Comparison of ENCODE assay signal across 17 cellular contexts in the genomic region with DNA sequence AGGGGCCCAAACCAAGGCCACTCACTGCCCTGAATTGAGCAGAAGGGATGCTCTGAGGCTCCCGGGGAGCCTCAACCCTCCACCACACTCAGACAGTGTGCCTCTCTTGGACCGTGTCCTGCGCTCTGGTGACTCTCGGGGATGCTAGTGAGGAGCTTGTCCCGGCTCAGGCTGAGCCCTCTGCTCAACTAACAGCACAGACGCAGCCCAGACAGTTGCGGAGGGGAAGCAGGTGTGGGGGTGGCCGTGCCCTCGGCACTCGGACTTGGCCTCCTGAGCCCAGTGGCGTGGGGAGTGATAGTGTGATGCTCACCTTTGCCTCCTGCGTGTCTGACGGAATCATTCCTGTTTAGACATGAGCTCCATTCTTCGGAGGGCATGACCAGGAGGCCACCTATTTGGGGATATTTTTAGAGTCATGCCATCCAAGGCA.
"Had no signal": no experiment of that assay in that cellular context is flagged by ENCODE, and none has a peak within 500 bp of the region (broad histone marks: within the 10 kb centered on the region; RNA-seq: fewer than 3 reads in every experiment).

No MANE protein-coding gene starts in this region.

- H3K36me3 Mint-ChIP-seq: immature natural killer cell had no signal

- ATAC-seq: activated CD8-positive, alpha-beta T cell treated with anti-CD3 and anti-CD28 coated beads for 36 hours; stimulated activated naive CD8-positive, alpha-beta T cell treated with anti-CD3 and anti-CD28 coated beads, Interleukin-15, amount 100 ng/mL, for 72 hours had no signal

- H3K9me3 Mint-ChIP-seq: activated CD8-positive, alpha-beta T cell treated with anti-CD3 and anti-CD28 coated beads for 36 hours; activated T-helper 1 cell treated with anti-CD3 and anti-CD28 coated beads, Interleukin-12 subunit alpha, Interleukin-12 subunit beta, Interleukin-2, Interleukin-4 antibody, amounts not matched to agents 30 ng/mL and 10 ng/mL and 1 ng/mL, durations not matched to agents 14 hours and 24 hours and 36 hours; dendritic cell treated with granulocyte-macrophage colony-stimulating factor and Interleukin-4, amounts not matched to agents 40 ng/mL and 50 ng/mL, for 4 days; immature natural killer cell; stimulated activated naive CD8-positive, alpha-beta T cell treated with anti-CD3 and anti-CD28 coated beads, Interleukin-15, amount 100 ng/mL, for 72 hours had no signal

- H3K36me3 ChIP-seq: ascending aorta, esophagus squamous epithelium, lower lobe of right lung, prostate gland, right atrium auricular region had no signal

- H3K4me3 ChIP-seq: ascending aorta, esophagus squamous epithelium, lower lobe of right lung, prostate gland, right atrium auricular region had no signal

- H3K27me3 Mint-ChIP-seq: activated CD8-positive, alpha-beta T cell treated with anti-CD3 and anti-CD28 coated beads for 36 hours had no signal

- H3K27ac Mint-ChIP-seq: activated CD8-positive, alpha-beta T cell treated with anti-CD3 and anti-CD28 coated beads for 36 hours; dendritic cell treated with granulocyte-macrophage colony-stimulating factor and Interleukin-4, amounts not matched to agents 40 ng/mL and 50 ng/mL, for 4 days; immature natural killer cell; stimulated activated naive CD8-positive, alpha-beta T cell treated with anti-CD3 and anti-CD28 coated beads, Interleukin-15, amount 100 ng/mL, for 72 hours had no signal

- DNase-seq: activated CD4-positive, alpha-beta T cell treated with anti-CD3 and anti-CD28 coated beads for 48 hours; activated CD8-positive, alpha-beta T cell treated with anti-CD3 and anti-CD28 coated beads for 36 hours; effector CD8-positive, alpha-beta T cell; esophagus squamous epithelium; immature natural killer cell; nephron progenitor cell; occipital lobe; small intestine; stimulated activated CD4-positive, alpha-beta T cell treated with anti-CD3 and anti-CD28 coated beads, Interleukin-4, amount 100 ng/mL, for 1 hour; trophoblast cell had no signal

- H3K27me3 ChIP-seq: ascending aorta, right atrium auricular region had no signal

- H3K4me1 ChIP-seq: ascending aorta, prostate gland had no signal

- H3K4me3 Mint-ChIP-seq: activated CD8-positive, alpha-beta T cell treated with anti-CD3 and anti-CD28 coated beads for 36 hours; activated T-helper 1 cell treated with anti-CD3 and anti-CD28 coated beads, Interleukin-12 subunit alpha, Interleukin-12 subunit beta, Interleukin-2, Interleukin-4 antibody, amounts not matched to agents 30 ng/mL and 10 ng/mL and 1 ng/mL, durations not matched to agents 14 hours and 24 hours and 36 hours; dendritic cell treated with granulocyte-macrophage colony-stimulating factor and Interleukin-4, amounts not matched to agents 40 ng/mL and 50 ng/mL, for 4 days; nephron progenitor cell; stimulated activated naive CD8-positive, alpha-beta T cell treated with anti-CD3 and anti-CD28 coated beads, Interleukin-15, amount 100 ng/mL, for 72 hours had no signal

- H3K9me3 ChIP-seq: ascending aorta, esophagus squamous epithelium, lower lobe of right lung, prostate gland, right atrium auricular region had no signal

- H3K27ac ChIP-seq: ascending aorta, esophagus squamous epithelium, lower lobe of right lung, prostate gland, right atrium auricular region had no signal

- FAIRE-seq: small intestine had no signal
